ENCODE assay signal across 8 cellular contexts in genomic region chr11:67353317-67354313, GRCh38. TPM values are rescaled to one million over a fixed set of nuclear protein-coding genes. Genes with fewer than 3 reads are reported as not detected.
DNase-seq lines count a peak whose midpoint lies in the region; ATAC-seq and TF ChIP-seq lines count a peak whose summit lies in the region.

Gene POLD4, minus strand, starts transcription at chr11:67353546. Its CDS starts 147 bp downstream, at chr11:67353399.

- no peaks in the 10 kb centered on the region for H3K36me3 ChIP-seq in BLaER1 treated with 17β-estradiol and CSF1 and Interleukin-3, amounts not matched to agents 10 nM and 100 nM
- no peaks in the 10 kb centered on the region for H3K36me3 ChIP-seq in colonic mucosa

- H3K9me3 Mint-ChIP-seq in activated CD4-positive, alpha-beta T cell treated with anti-CD3 and anti-CD28 coated beads, Interleukin-2, amount 10 ng/mL, durations not matched to agents 24 days and 14 days = no peaks in the 10 kb centered on the region

- H3K4me2 ChIP-seq in BLaER1 treated with 17β-estradiol and CSF1 and Interleukin-3, amounts not matched to agents 10 nM and 100 nM = peak within 1 kb of the TSS; percentile 91 to 100 (median 99)

- peak within 1 kb of the TSS; percentile 98 for H3K27ac Mint-ChIP-seq in activated CD4-positive, alpha-beta T cell treated with anti-CD3 and anti-CD28 coated beads, Interleukin-2, amount 10 ng/mL, durations not matched to agents 24 days and 14 days

- peak; percentile 75 for ATAC-seq in GM19351 (IDR thresholded peaks at IDR 0.05; ENCODE audit: unreplicated experiment)
- ATAC-seq in HG03520 (IDR thresholded peaks at IDR 0.05; ENCODE audit: unreplicated experiment) = peak; percentile 77

- no peaks in the 10 kb centered on the region for H3K9me3 ChIP-seq in BLaER1 treated with 17β-estradiol and CSF1 and Interleukin-3, amounts not matched to agents 10 nM and 100 nM (replicated peaks in 1 of 11)
- no peaks in the 10 kb centered on the region for H3K9me3 ChIP-seq in colonic mucosa

- no peak for TF ChIP-seq CTCF in colonic mucosa (IDR thresholded peaks at IDR 0.05)

- peaks cover 0 to 6% (median 0%) of the 10 kb centered on the region in 11 experiments; a peak in 2 of 22 replicates for H4K20me1 ChIP-seq in BLaER1 treated with 17β-estradiol and CSF1 and Interleukin-3, amounts not matched to agents 10 nM and 100 nM

- DNase-seq in NCI-H526 treated with DMSO at 0.1 percent for 48 hours (lab: John Stamatoyannopoulos, UW) (peak; percentile 92), colonic mucosa (peak; percentile 99), left kidney (ENCODE audit: low read depth, low spot score) (peak; percentile 97)
- peak; percentile 99 for DNase-seq in activated CD4-positive, alpha-beta T cell treated with anti-CD3 and anti-CD28 coated beads, Interleukin-2, amount 10 ng/mL, durations not matched to agents 24 days and 14 days
- DNase-seq in stimulated activated CD4-positive, alpha-beta T cell treated with anti-CD3 and anti-CD28 coated beads, Interleukin-1b, Interleukin-23, amount 100 ng/mL, for 48 hours = peak; percentile 95

- H3K36me3 Mint-ChIP-seq in activated CD4-positive, alpha-beta T cell treated with anti-CD3 and anti-CD28 coated beads, Interleukin-2, amount 10 ng/mL, durations not matched to agents 24 days and 14 days (ENCODE audit: low read depth) = peaks cover 2% of the 10 kb centered on the region

- peaks cover 6% of the 10 kb centered on the region for H3K27me3 Mint-ChIP-seq in activated CD4-positive, alpha-beta T cell treated with anti-CD3 and anti-CD28 coated beads, Interleukin-2, amount 10 ng/mL, durations not matched to agents 24 days and 14 days

- peaks cover 41% of the 10 kb centered on the region for H3K4me1 Mint-ChIP-seq in activated CD4-positive, alpha-beta T cell treated with anti-CD3 and anti-CD28 coated beads, Interleukin-2, amount 10 ng/mL, durations not matched to agents 24 days and 14 days

- peak within 1 kb of the TSS; percentile 82 to 96 (median 91) for H3K9ac ChIP-seq in BLaER1 treated with 17β-estradiol and CSF1 and Interleukin-3, amounts not matched to agents 10 nM and 100 nM
- peak within 1 kb of the TSS; percentile 97 to 100 for H3K9ac ChIP-seq in colonic mucosa (ENCODE audit: low read depth in 2 of 2, low read length in 2 of 2)

- intact Hi-C loops in activated CD4-positive, alpha-beta T cell treated with anti-CD3 and anti-CD28 coated beads, Interleukin-2, amount 10 ng/mL, durations not matched to agents 24 days and 14 days (cut with micrococcal nuclease) = loop anchor here (1.0 to 10.0 kb wide), 4 partner anchors 29 to 231 kb away; partner anchors contain the start of genes GSTP1 and RPS6KB2
- intact Hi-C loops in colonic mucosa (cut with DNase I) = no loop called here

- H3K4me3 Mint-ChIP-seq in activated CD4-positive, alpha-beta T cell treated with anti-CD3 and anti-CD28 coated beads, Interleukin-2, amount 10 ng/mL, durations not matched to agents 24 days and 14 days = peak within 1 kb of the TSS; percentile 97

- H3K27ac ChIP-seq in BLaER1 treated with 17β-estradiol and CSF1 and Interleukin-3, amounts not matched to agents 10 nM and 100 nM = peak within 1 kb of the TSS; percentile 87 to 99 (median 96)
- peak within 1 kb of the TSS; percentile 100 for H3K27ac ChIP-seq in colonic mucosa

- H3K4me3 ChIP-seq in BLaER1 treated with 17β-estradiol and CSF1 and Interleukin-3, amounts not matched to agents 10 nM and 100 nM = peak within 1 kb of the TSS; percentile 60 to 83 (median 70)
- peak within 1 kb of the TSS; percentile 67 for H3K4me3 ChIP-seq in colonic mucosa

- H3K27me3 ChIP-seq in BLaER1 treated with 17β-estradiol and CSF1 and Interleukin-3, amounts not matched to agents 10 nM and 100 nM = no peaks in the 10 kb centered on the region
- H3K27me3 ChIP-seq in colonic mucosa = no peaks in the 10 kb centered on the region

- H3K4me1 ChIP-seq in BLaER1 treated with 17β-estradiol and CSF1 and Interleukin-3, amounts not matched to agents 10 nM and 100 nM = peaks cover 72 to 89% (median 84%) of the 10 kb centered on the region in 10 experiments
- H3K4me1 ChIP-seq in colonic mucosa = peaks cover 38% of the 10 kb centered on the region

RNA-seq across cellular contexts. Expression of gene POLD4, which starts in this region (rescaled TPM):
- total RNA-seq in activated CD4-positive, alpha-beta T cell treated with anti-CD3 and anti-CD28 coated beads, Interleukin-2, amount 10 ng/mL, durations not matched to agents 24 days and 14 days = 36.0 and 36.4 TPM in 2 replicates
- 100 to 1,000 TPM; 186 to 203 TPM for total RNA-seq in colonic mucosa

Comparison
In these comparisons a context has a peak if more than half of its experiments do, and no peak if none do; other contexts are left out.
1. Peak in every context shown above with its lines: DNase-seq, ATAC-seq, H3K4me3 ChIP-seq and H3K27ac ChIP-seq.